21 cellular contexts compared by ENCODE assay signal in genomic region chr18:58894937-58895336, GRCh38. TPM values are rescaled to one million over a fixed set of nuclear protein-coding genes. Genes with fewer than 3 reads are reported as not detected.
A peak's percentile ranks its signal among the peaks of the same experiment; 100 is the strongest.
DNase-seq lines count a peak whose midpoint lies in the region; ATAC-seq, FAIRE-seq and TF ChIP-seq lines count a peak whose summit lies in the region.
"Had no signal": no experiment of that assay in that cellular context is flagged by ENCODE, and none has a peak within 500 bp of the region (broad histone marks: within the 10 kb centered on the region; RNA-seq: fewer than 3 reads in every experiment).

No MANE protein-coding gene starts in this region.

- POLR2A ChIA-PET in CD8-positive, alpha-beta memory T cell (lab: Charles Lee): no interaction called here

- intact Hi-C loops in spleen (cut with DNase I; ENCODE audit: low total_unique reads): loop anchor here (10.0 kb wide), 1 partner anchor 110 kb away; no protein-coding TSS in a partner anchor

- TF ChIP-seq CTCF in spleen (IDR thresholded peaks at IDR 0.05 in 8 of 11, conservative IDR thresholded peaks at IDR 0.05 in 3 of 11): no peak

- peaks cover 12 to 76% (median 41%) of the 10 kb centered on the region in 6 donors for H3K4me1 ChIP-seq in spleen
- no peaks in the 10 kb centered on the region for H3K4me1 ChIP-seq in CD8-positive, alpha-beta memory T cell (ENCODE audit: insufficient read depth, low read length)
- H3K4me1 ChIP-seq: BE2C had no signal

- no peaks in the 10 kb centered on the region for H3K9me3 Mint-ChIP-seq in CD8-positive, alpha-beta memory T cell
- H3K9me3 Mint-ChIP-seq: activated naive CD8-positive, alpha-beta T cell treated with anti-CD3 and anti-CD28 coated beads for 36 hours; HFFc6 had no signal

- no peak for FAIRE-seq in HTR-8/SVneo (lab: Jason Lieb, UNC)
- FAIRE-seq: bronchial epithelial cell, endometrium had no signal

- H3K36me3 ChIP-seq in spleen: peaks cover 0 to 13% (median 0%) of the 10 kb centered on the region in 6 donors
- H3K36me3 ChIP-seq in CD8-positive, alpha-beta memory T cell (ENCODE audit: insufficient read depth, low read length): no peaks in the 10 kb centered on the region
- H3K36me3 ChIP-seq: BE2C had no signal

- H3K4me3 ChIP-seq in spleen: no peak overlapping the region
- no peak overlapping the region for H3K4me3 ChIP-seq in CD8-positive, alpha-beta memory T cell (ENCODE audit: low read length)

- H3K9me3 ChIP-seq in spleen: no peaks in the 10 kb centered on the region
- H3K9me3 ChIP-seq in CD8-positive, alpha-beta memory T cell (ENCODE audit: low read length): no peaks in the 10 kb centered on the region
- H3K9me3 ChIP-seq: BE2C had no signal

- H3K27me3 ChIP-seq in spleen (replicated peaks in 1 of 7): no peaks in the 10 kb centered on the region
- H3K27me3 ChIP-seq in CD8-positive, alpha-beta memory T cell (ENCODE audit: insufficient read depth, low read length, poor library complexity, severe bottlenecking): no peaks in the 10 kb centered on the region
- H3K27me3 ChIP-seq: BE2C had no signal

- peak overlapping the region in 1 of 8 donors; percentile 35 for H3K27ac Mint-ChIP-seq in CD8-positive, alpha-beta memory T cell
- H3K27ac Mint-ChIP-seq: activated naive CD8-positive, alpha-beta T cell treated with anti-CD3 and anti-CD28 coated beads for 36 hours; HFFc6 had no signal

- H3K4me1 Mint-ChIP-seq in CD8-positive, alpha-beta memory T cell: peaks cover 10 to 25% (median 12%) of the 10 kb centered on the region in 3 donors

- CTCF ChIA-PET in CD8-positive, alpha-beta memory T cell (lab: Charles Lee): no interaction called here

- ATAC-seq in esophagus mucosa: no peak

- DNase-seq in NCI-H446 (lab: John Stamatoyannopoulos, UW) (peak; percentile 17 to 60), caudate nucleus (lab: John Stamatoyannopoulos, UW) (peak in 26 of 61 donors; percentile 10 to 79 (median 32)), medulla oblongata (ENCODE audit: extremely low spot score) (peak; percentile 75), spleen (no peak), foreskin melanocyte (no peak), HTR-8/SVneo (ENCODE audit: insufficient read length, low spot score) (no peak)
- DNase-seq in CD8-positive, alpha-beta memory T cell: no peak
- DNase-seq: activated CD4-positive, alpha-beta T cell treated with anti-CD3 and anti-CD28 coated beads, Interleukin-2, amount 50 U/mL, for 1 hour; activated naive CD8-positive, alpha-beta T cell treated with anti-CD3 and anti-CD28 coated beads for 36 hours; activated T-cell treated with anti-CD3 and anti-CD28 coated beads, Interleukin-2, amount 50 U/mL, for 1 hour; BE2C; foreskin fibroblast; HFFc6; MM.1S; NCI-H1930; NCI-H510A treated with DMSO at 0.1 percent for 48 hours; OCI-M1; stimulated activated CD4-positive, alpha-beta T cell treated with anti-CD3 and anti-CD28 coated beads, Interleukin-4, amount 100 ng/mL, for 1 hour had no signal

- TF ChIP-seq POLR2A in spleen (IDR thresholded peaks at IDR 0.05): no peak

- no peaks in the 10 kb centered on the region for H3K36me3 Mint-ChIP-seq in CD8-positive, alpha-beta memory T cell
- H3K36me3 Mint-ChIP-seq: activated naive CD8-positive, alpha-beta T cell treated with anti-CD3 and anti-CD28 coated beads for 36 hours had no signal

- 84 to 90% (median 86%) methylated on average over 6 of the region's 6 CpGs for whole genome bisulfite sequencing in spleen, 5 donors

- H3K27ac ChIP-seq in caudate nucleus (ENCODE audit: low read depth, low read length) (peak overlapping the region; percentile 53), spleen (peak overlapping the region in 5 of 8 donors; percentile 35 to 63 (median 58))
- no peak overlapping the region for H3K27ac ChIP-seq in CD8-positive, alpha-beta memory T cell (ENCODE audit: low read depth, low read length)

- no peak overlapping the region for H3K4me3 Mint-ChIP-seq in CD8-positive, alpha-beta memory T cell
- H3K4me3 Mint-ChIP-seq: activated naive CD8-positive, alpha-beta T cell treated with anti-CD3 and anti-CD28 coated beads for 36 hours; HFFc6 had no signal

- H3K27me3 Mint-ChIP-seq in CD8-positive, alpha-beta memory T cell: peaks cover 9 to 14% of the 10 kb centered on the region in 2 donors

RNA-seq across cellular contexts. Expression of gene ZNF532, which starts 30.3 kb away (rescaled TPM):
- 10 to 100 TPM; 40.0 to 64.8 (median 47.2) TPM for total RNA-seq in spleen
- polyA plus RNA-seq in spleen: 10 to 100 TPM in 1 of 3 donors, 1 to 10 TPM in 2; 5.2 to 12.1 (median 9.8) TPM
- total RNA-seq in CD8-positive, alpha-beta memory T cell: 1 to 10 TPM; 6.1 to 6.3 TPM
- polyA plus RNA-seq in CD8-positive, alpha-beta memory T cell: 0.70 TPM
- 28.3 TPM for total RNA-seq in esophagus mucosa

Comparison
In these comparisons a context has a peak if more than half of its experiments do, and no peak if none do; other contexts are left out.
1. DNase-seq: peak in NCI-H446 (2 of 2) and medulla oblongata (single experiment); none in spleen (single experiment), CD8-positive, alpha-beta memory T cell (0 of 5), foreskin melanocyte (single experiment) and HTR-8/SVneo (single experiment).